26 cellular contexts compared by ENCODE assay signal in the genomic region with DNA sequence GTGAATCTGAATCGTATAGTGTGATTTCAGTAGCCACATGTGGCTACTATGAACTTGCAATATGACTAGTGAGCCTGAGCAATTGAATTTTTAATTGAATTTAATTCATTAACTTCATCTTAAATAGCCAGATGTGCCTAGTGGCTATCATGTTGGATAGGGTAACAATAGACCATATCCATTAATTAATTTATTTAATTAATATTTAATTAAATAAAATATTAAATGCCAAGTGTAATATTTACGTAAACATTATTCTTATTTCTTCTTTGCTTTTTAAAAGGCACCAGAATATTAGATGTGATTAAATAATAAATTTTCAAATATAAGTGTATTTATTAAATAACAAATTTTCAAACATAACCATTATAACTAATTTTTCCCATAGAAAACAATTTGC.
"Had no signal": no experiment of that assay in that cellular context is flagged by ENCODE, and none has a peak within 500 bp of the region (broad histone marks: within the 10 kb centered on the region; RNA-seq: fewer than 3 reads in every experiment).

No MANE protein-coding gene starts in this region.

- FAIRE-seq: endometrium had no signal

- H3K27ac ChIP-seq: colonic mucosa, epithelial cell of prostate, esophagus squamous epithelium, gastroesophageal sphincter, heart left ventricle, hepatocyte, left lung, lower lobe of right lung had no signal

- H3K9me3 ChIP-seq: colonic mucosa, esophagus squamous epithelium, gastroesophageal sphincter, heart left ventricle, left lung, lower lobe of right lung, mucosa of descending colon had no signal

- H3K4me1 ChIP-seq: colonic mucosa, esophagus squamous epithelium, gastroesophageal sphincter, heart left ventricle, left lung, lower lobe of right lung had no signal

- DNase-seq: colonic mucosa; cortex of kidney; effector CD8-positive, alpha-beta T cell; effector memory CD8-positive, alpha-beta T cell; endodermal cell; erythroblast; esophagus squamous epithelium; foreskin fibroblast; foreskin melanocyte; heart left ventricle; hypothalamus; immature natural killer cell; islet precursor cell; left cardiac atrium; left lung; left ventricle myocardium superior; lower lobe of right lung; mesenchymal stem cell; mucosa of descending colon; naive B cell; naive thymus-derived CD8-positive, alpha-beta T cell had no signal

- H3K36me3 ChIP-seq: colonic mucosa, esophagus squamous epithelium, gastroesophageal sphincter, heart left ventricle, left lung had no signal

- ATAC-seq: effector memory CD8-positive, alpha-beta T cell; esophagus mucosa; gastroesophageal sphincter; heart left ventricle; left cardiac atrium; left lung; left ventricle myocardium superior; lower lobe of right lung; mucosa of descending colon; naive thymus-derived CD8-positive, alpha-beta T cell had no signal

- H3K4me3 ChIP-seq: colonic mucosa, esophagus squamous epithelium, gastroesophageal sphincter, heart left ventricle, hepatocyte, left lung, lower lobe of right lung, mucosa of descending colon had no signal
